ENCODE assay signal across 8 cellular contexts in genomic region chr1:6491076-6491449, GRCh38. TPM values are rescaled to one million over a fixed set of nuclear protein-coding genes. Genes with fewer than 3 reads are reported as not detected.
DNase-seq lines count a peak whose midpoint lies in the region; ATAC-seq and TF ChIP-seq lines count a peak whose summit lies in the region.

No MANE protein-coding gene starts in this region.

- H3K27me3 ChIP-seq in kidney epithelial cell (ENCODE audit: control insufficient read depth, insufficient read depth, low read length) (no peaks in the 10 kb centered on the region), testis (no peaks in the 10 kb centered on the region)

- DNase-seq in activated CD4-positive, alpha-beta T cell treated with anti-CD3 and anti-CD28 coated beads for 36 hours, result no peak
- DNase-seq in activated CD4-positive, alpha-beta T cell treated with anti-CD3 and anti-CD28 coated beads for 4 hours, result no peak
- DNase-seq in activated naive CD8-positive, alpha-beta T cell treated with anti-CD3 and anti-CD28 coated beads, Interleukin-2, amount 10 ng/mL, durations not matched to agents 7 days and 5 days, result no peak
- DNase-seq in kidney epithelial cell (ENCODE audit: low read depth) (no peak), testis (no peak), NCI-H128 (lab: John Stamatoyannopoulos, UW; ENCODE audit: unreplicated experiment) (no peak), AML-193 (lab: John Stamatoyannopoulos, UW) (no peak)

- H3K27ac ChIP-seq in testis, result peak overlapping the region in 1 of 2 donors; percentile 61

- peaks cover 8% of the 10 kb centered on the region for H3K27me3 Mint-ChIP-seq in activated CD4-positive, alpha-beta T cell treated with anti-CD3 and anti-CD28 coated beads for 36 hours
- peaks cover 19% of the 10 kb centered on the region for H3K27me3 Mint-ChIP-seq in activated naive CD8-positive, alpha-beta T cell treated with anti-CD3 and anti-CD28 coated beads, Interleukin-2, amount 10 ng/mL, durations not matched to agents 7 days and 5 days

- H3K9me3 ChIP-seq in testis, result no peaks in the 10 kb centered on the region

- no peaks in the 10 kb centered on the region for H3K36me3 Mint-ChIP-seq in activated CD4-positive, alpha-beta T cell treated with anti-CD3 and anti-CD28 coated beads for 36 hours (ENCODE audit: low read depth)
- H3K36me3 Mint-ChIP-seq in activated naive CD8-positive, alpha-beta T cell treated with anti-CD3 and anti-CD28 coated beads, Interleukin-2, amount 10 ng/mL, durations not matched to agents 7 days and 5 days, result no peaks in the 10 kb centered on the region

- H3K9me3 Mint-ChIP-seq in activated CD4-positive, alpha-beta T cell treated with anti-CD3 and anti-CD28 coated beads for 36 hours (ENCODE audit: low read depth), result no peaks in the 10 kb centered on the region
- H3K9me3 Mint-ChIP-seq in activated naive CD8-positive, alpha-beta T cell treated with anti-CD3 and anti-CD28 coated beads, Interleukin-2, amount 10 ng/mL, durations not matched to agents 7 days and 5 days, result no peaks in the 10 kb centered on the region

- CTCF ChIA-PET in activated CD4-positive, alpha-beta T cell treated with anti-CD3 and anti-CD28 coated beads for 36 hours (lab: Charles Lee), result interaction anchor here (0.7 to 2.6 kb wide), 8 partner anchors 12 to 1337 kb away, joined by 3 to 10 read pairs (median 4); no protein-coding TSS in a partner anchor

- 43% methylated on average over 6 of the region's 6 CpGs for WGBS in testis, 2 donors

- POLR2A ChIA-PET in activated CD4-positive, alpha-beta T cell treated with anti-CD3 and anti-CD28 coated beads for 36 hours (lab: Charles Lee), result no interaction called here
- POLR2A ChIA-PET in activated naive CD8-positive, alpha-beta T cell treated with anti-CD3 and anti-CD28 coated beads, Interleukin-2, amount 10 ng/mL, durations not matched to agents 7 days and 5 days (lab: Charles Lee), result interaction anchor here (0.8 to 1.9 kb wide), 10 partner anchors 8 to 113 kb away, joined by 3 to 11 read pairs (median 4); partner anchors contain the start of genes ACOT7, KLHL21, NOL9 and TAS1R1

- no peak for ATAC-seq in activated CD4-positive, alpha-beta T cell treated with anti-CD3 and anti-CD28 coated beads for 36 hours
- no peak for ATAC-seq in activated naive CD8-positive, alpha-beta T cell treated with anti-CD3 and anti-CD28 coated beads, Interleukin-2, amount 10 ng/mL, durations not matched to agents 7 days and 5 days (ENCODE audit: low read depth)
- ATAC-seq in HG02938 (IDR thresholded peaks at IDR 0.05; ENCODE audit: unreplicated experiment), result no peak

- peaks cover 17% of the 10 kb centered on the region for H3K4me1 Mint-ChIP-seq in activated CD4-positive, alpha-beta T cell treated with anti-CD3 and anti-CD28 coated beads for 36 hours
- peaks cover 32% of the 10 kb centered on the region for H3K4me1 Mint-ChIP-seq in activated naive CD8-positive, alpha-beta T cell treated with anti-CD3 and anti-CD28 coated beads, Interleukin-2, amount 10 ng/mL, durations not matched to agents 7 days and 5 days

- H3K4me3 Mint-ChIP-seq in activated CD4-positive, alpha-beta T cell treated with anti-CD3 and anti-CD28 coated beads for 36 hours, result peak overlapping the region; percentile 74
- H3K4me3 Mint-ChIP-seq in activated naive CD8-positive, alpha-beta T cell treated with anti-CD3 and anti-CD28 coated beads, Interleukin-2, amount 10 ng/mL, durations not matched to agents 7 days and 5 days, result peak overlapping the region; percentile 79

- no peak for TF ChIP-seq POLR2A in testis (IDR thresholded peaks at IDR 0.05)

- peaks cover 17% of the 10 kb centered on the region for H3K4me1 ChIP-seq in testis

- H3K4me3 ChIP-seq in kidney epithelial cell (ENCODE audit: low read depth, low read length) (peak overlapping the region; percentile 87), testis (peak overlapping the region; percentile 55 to 66)

- H3K27ac Mint-ChIP-seq in activated CD4-positive, alpha-beta T cell treated with anti-CD3 and anti-CD28 coated beads for 36 hours, result peak overlapping the region; percentile 35
- H3K27ac Mint-ChIP-seq in activated naive CD8-positive, alpha-beta T cell treated with anti-CD3 and anti-CD28 coated beads, Interleukin-2, amount 10 ng/mL, durations not matched to agents 7 days and 5 days, result peak overlapping the region; percentile 73

- intact Hi-C loops in activated CD4-positive, alpha-beta T cell treated with anti-CD3 and anti-CD28 coated beads for 36 hours (cut with DNase I, micrococcal nuclease), result no loop called here
- intact Hi-C loops in testis (cut with DNase I; ENCODE audit: low total_unique reads), result no loop called here

- no peaks in the 10 kb centered on the region for H3K36me3 ChIP-seq in kidney epithelial cell (ENCODE audit: control insufficient read depth, insufficient read depth, low read length)
- no peaks in the 10 kb centered on the region for H3K36me3 ChIP-seq in testis (ENCODE audit: low read depth, missing control alignments)

- TF ChIP-seq CTCF in kidney epithelial cell (IDR thresholded peaks at IDR 0.05; ENCODE audit: insufficient read depth, low read length, poor library complexity, severe bottlenecking), result no peak
- TF ChIP-seq CTCF in testis (IDR thresholded peaks at IDR 0.05), result no peak

RNA-seq across cellular contexts. Expression of gene PLEKHG5, which starts 0.4 kb away (rescaled TPM):
- total RNA-seq in activated CD4-positive, alpha-beta T cell treated with anti-CD3 and anti-CD28 coated beads for 36 hours, result 1 to 10 TPM in 1 of 2 experiments, under 1 TPM in 1; 0.76 to 1.1 TPM
- 1 to 10 TPM; 4.7 to 5.0 TPM for total RNA-seq in activated naive CD8-positive, alpha-beta T cell treated with anti-CD3 and anti-CD28 coated beads, Interleukin-2, amount 10 ng/mL, durations not matched to agents 7 days and 5 days
- total RNA-seq in kidney epithelial cell (24.3 and 26.4 TPM in 2 replicates), testis (10 to 100 TPM; 13.7 to 16.4 TPM)
- 8.1 TPM for polyA plus RNA-seq in testis (ENCODE audit: insufficient read depth, low read depth, low replicate concordance)

RNA-seq across cellular contexts. Expression of gene TNFRSF25, which starts 25.1 kb away (rescaled TPM):
- 10 to 100 TPM; 57.3 to 66.7 TPM for total RNA-seq in activated CD4-positive, alpha-beta T cell treated with anti-CD3 and anti-CD28 coated beads for 36 hours
- 100 to 1,000 TPM; 137 TPM for total RNA-seq in activated naive CD8-positive, alpha-beta T cell treated with anti-CD3 and anti-CD28 coated beads, Interleukin-2, amount 10 ng/mL, durations not matched to agents 7 days and 5 days
- total RNA-seq in kidney epithelial cell (18.2 and 20.2 TPM in 2 replicates), testis (10 to 100 TPM; 13.4 to 14.0 TPM)
- polyA plus RNA-seq in testis (ENCODE audit: insufficient read depth, low read depth, low replicate concordance), result 6.2 TPM
